In the genomic region with DNA sequence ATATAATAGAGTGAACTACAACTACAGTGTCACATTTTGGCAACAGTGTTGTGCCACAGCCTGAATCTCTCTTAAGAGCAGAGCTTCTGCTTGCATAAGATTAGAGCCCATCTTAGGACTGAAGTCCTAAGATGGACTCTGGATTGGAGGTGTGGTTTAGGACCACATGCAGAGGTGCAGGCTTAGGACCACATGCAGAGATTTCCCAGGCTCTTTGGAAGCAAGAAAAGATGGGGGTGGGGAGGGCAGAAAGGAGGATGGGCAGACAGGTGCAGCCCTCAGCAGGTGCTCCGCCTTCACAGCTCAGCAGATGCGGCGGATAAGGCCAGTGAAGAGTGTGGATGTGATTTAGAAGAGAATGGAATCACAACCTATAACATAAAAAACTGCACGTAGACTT, we compare ENCODE assay signal across 1 cellular context.
TF ChIP-seq lines count a peak whose summit lies in the region.

No MANE protein-coding gene starts in this region.

TF ChIP-seq in GM23338, 12 proteins besides CTCF, POLR2A, EP300 and RAD21 (continued from another document):
- TF ChIP-seq REST (IDR thresholded peaks at IDR 0.05; ENCODE audit: unreplicated experiment) (no peak), STAT1 (IDR thresholded peaks at IDR 0.05; ENCODE audit: unreplicated experiment) (no peak), EZH2 (IDR thresholded peaks at IDR 0.05; ENCODE audit: low read depth, unreplicated experiment) (no peak), ZNF331 (CRISPR knock-in tag; IDR thresholded peaks at IDR 0.05; ENCODE audit: low read depth) (no peak), POLR2AphosphoS5 (IDR thresholded peaks at IDR 0.05; ENCODE audit: low read depth) (no peak), JUNB (IDR thresholded peaks at IDR 0.05; ENCODE audit: unreplicated experiment) (no peak)
- TF ChIP-seq, protein P1, sequence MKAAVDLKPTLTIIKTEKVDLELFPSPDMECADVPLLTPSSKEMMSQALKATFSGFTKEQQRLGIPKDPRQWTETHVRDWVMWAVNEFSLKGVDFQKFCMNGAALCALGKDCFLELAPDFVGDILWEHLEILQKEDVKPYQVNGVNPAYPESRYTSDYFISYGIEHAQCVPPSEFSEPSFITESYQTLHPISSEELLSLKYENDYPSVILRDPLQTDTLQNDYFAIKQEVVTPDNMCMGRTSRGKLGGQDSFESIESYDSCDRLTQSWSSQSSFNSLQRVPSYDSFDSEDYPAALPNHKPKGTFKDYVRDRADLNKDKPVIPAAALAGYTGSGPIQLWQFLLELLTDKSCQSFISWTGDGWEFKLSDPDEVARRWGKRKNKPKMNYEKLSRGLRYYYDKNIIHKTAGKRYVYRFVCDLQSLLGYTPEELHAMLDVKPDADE (IDR thresholded peaks at IDR 0.05): no peak
